In genomic region chr14:101835166-101835557, GRCh38 we compare ENCODE assay signal across 13 cellular contexts.
DNase-seq lines count a peak whose midpoint lies in the region; ATAC-seq, FAIRE-seq and TF ChIP-seq lines count a peak whose summit lies in the region.
"Had no signal": no experiment of that assay in that cellular context is flagged by ENCODE, and none has a peak within 500 bp of the region (broad histone marks: within the 10 kb centered on the region; RNA-seq: fewer than 3 reads in every experiment).

No MANE protein-coding gene starts in this region.

- no peaks in the 10 kb centered on the region for H3K9me3 Mint-ChIP-seq in activated CD8-positive, alpha-beta T cell treated with anti-CD3 and anti-CD28 coated beads for 36 hours
- H3K9me3 Mint-ChIP-seq in activated CD8-positive, alpha-beta T cell treated with anti-CD3 and anti-CD28 coated beads, Interleukin-2, amount 10 ng/mL, durations not matched to agents 7 days and 5 days (ENCODE audit: insufficient read depth) = no peaks in the 10 kb centered on the region
- no peaks in the 10 kb centered on the region for H3K9me3 Mint-ChIP-seq in astrocyte (ENCODE audit: unreplicated experiment)
- H3K9me3 Mint-ChIP-seq in stimulated activated memory B cell treated with anti-CD40 and anti-IgM and Interleukin-4, amounts not matched to agents 10 μg/mL and 1 μg/mL and 100 μg/mL, for 72 hours = no peaks in the 10 kb centered on the region

- peak overlapping the region; percentile 80 for H3K27ac Mint-ChIP-seq in activated CD8-positive, alpha-beta T cell treated with anti-CD3 and anti-CD28 coated beads for 36 hours
- H3K27ac Mint-ChIP-seq in activated CD8-positive, alpha-beta T cell treated with anti-CD3 and anti-CD28 coated beads, Interleukin-2, amount 10 ng/mL, durations not matched to agents 7 days and 5 days = no peak overlapping the region
- no peak overlapping the region for H3K27ac Mint-ChIP-seq in astrocyte (ENCODE audit: unreplicated experiment)
- peak overlapping the region; percentile 71 for H3K27ac Mint-ChIP-seq in stimulated activated memory B cell treated with anti-CD40 and anti-IgM and Interleukin-4, amounts not matched to agents 10 μg/mL and 1 μg/mL and 100 μg/mL, for 72 hours

- H4K20me1 ChIP-seq in astrocyte (ENCODE audit: insufficient read depth, low read length) (peaks cover 87% of the 10 kb centered on the region), keratinocyte (ENCODE audit: control insufficient read depth, extremely low read depth, insufficient read depth, low read length) (peaks cover 3% of the 10 kb centered on the region)

- no peak overlapping the region for H3K4me2 ChIP-seq in astrocyte (ENCODE audit: low read length)
- no peak overlapping the region for H3K4me2 ChIP-seq in keratinocyte (ENCODE audit: control insufficient read depth, extremely low read depth, insufficient read depth, low read depth, low read length)

- H3K9me1 ChIP-seq in keratinocyte (ENCODE audit: control insufficient read depth, extremely low read depth, insufficient read depth, low read length) = no peaks in the 10 kb centered on the region

- peaks cover 38% of the 10 kb centered on the region for H3K36me3 Mint-ChIP-seq in activated CD8-positive, alpha-beta T cell treated with anti-CD3 and anti-CD28 coated beads for 36 hours (ENCODE audit: low read depth)
- peaks cover 41% of the 10 kb centered on the region for H3K36me3 Mint-ChIP-seq in activated CD8-positive, alpha-beta T cell treated with anti-CD3 and anti-CD28 coated beads, Interleukin-2, amount 10 ng/mL, durations not matched to agents 7 days and 5 days (ENCODE audit: low read depth)
- peaks cover 11% of the 10 kb centered on the region for H3K36me3 Mint-ChIP-seq in astrocyte (ENCODE audit: low read depth, unreplicated experiment)
- peaks cover 20% of the 10 kb centered on the region for H3K36me3 Mint-ChIP-seq in stimulated activated memory B cell treated with anti-CD40 and anti-IgM and Interleukin-4, amounts not matched to agents 10 μg/mL and 1 μg/mL and 100 μg/mL, for 72 hours

- H3K36me3 ChIP-seq in astrocyte (ENCODE audit: insufficient read depth, low read length) (no peaks in the 10 kb centered on the region), keratinocyte (ENCODE audit: control insufficient read depth in 2 of 2, extremely low read depth in 1 of 2, insufficient read depth in 2 of 2, low read length in 2 of 2) (peaks cover 0 to 2% of the 10 kb centered on the region in 2 experiments)

- intact Hi-C loops in activated CD8-positive, alpha-beta T cell treated with anti-CD3 and anti-CD28 coated beads for 36 hours (cut with micrococcal nuclease) = no loop called here

- dilution Hi-C loops in keratinocyte (cut with MboI; ENCODE audit: extremely low pct_ligation_motif_present, low sequenced_read_pairs) = no loop called here

- CTCF ChIA-PET in activated CD8-positive, alpha-beta T cell treated with anti-CD3 and anti-CD28 coated beads for 36 hours (lab: Charles Lee) = interaction anchor here (1.2 to 2.6 kb wide), 2 partner anchors 10 to 128 kb away, joined by 3 to 6 read pairs; no protein-coding TSS in a partner anchor
- CTCF ChIA-PET in activated CD8-positive, alpha-beta T cell treated with anti-CD3 and anti-CD28 coated beads, Interleukin-2, amount 10 ng/mL, durations not matched to agents 7 days and 5 days (lab: Charles Lee) = interaction anchor here (1.5 kb wide), 1 partner anchor 64 kb away, joined by 4 read pairs; no protein-coding TSS in a partner anchor
- CTCF ChIA-PET in HEK293T (lab: Yijun Ruan, JAX) = no interaction called here

- no peaks in the 10 kb centered on the region for H3K27me3 Mint-ChIP-seq in activated CD8-positive, alpha-beta T cell treated with anti-CD3 and anti-CD28 coated beads for 36 hours
- H3K27me3 Mint-ChIP-seq in activated CD8-positive, alpha-beta T cell treated with anti-CD3 and anti-CD28 coated beads, Interleukin-2, amount 10 ng/mL, durations not matched to agents 7 days and 5 days (ENCODE audit: low read depth) = no peaks in the 10 kb centered on the region
- H3K27me3 Mint-ChIP-seq in astrocyte (ENCODE audit: low read depth, unreplicated experiment) = no peaks in the 10 kb centered on the region
- no peaks in the 10 kb centered on the region for H3K27me3 Mint-ChIP-seq in stimulated activated memory B cell treated with anti-CD40 and anti-IgM and Interleukin-4, amounts not matched to agents 10 μg/mL and 1 μg/mL and 100 μg/mL, for 72 hours

- DNase-seq in activated CD8-positive, alpha-beta T cell treated with anti-CD3 and anti-CD28 coated beads for 36 hours = no peak
- no peak for DNase-seq in activated CD8-positive, alpha-beta T cell treated with anti-CD3 and anti-CD28 coated beads, Interleukin-2, amount 10 ng/mL, durations not matched to agents 7 days and 5 days
- DNase-seq in astrocyte (ENCODE audit: low read depth) = peak; percentile 50
- DNase-seq in keratinocyte (ENCODE audit: low read depth, low spot score) = no peak
- no peak for DNase-seq in HEK293T (ENCODE audit: extremely low spot score)
- DNase-seq in activated CD4-positive, alpha-beta T cell treated with anti-CD3 and anti-CD28 coated beads, Interleukin-2, amount 50 U/mL, for 1 hour = no peak
- DNase-seq: activated gamma-delta T cell; GDM1; NCI-H1417 treated with DMSO at 0.1 percent for 48 hours; NK-92 treated with Interleukin-12 subunit alpha and Interleukin-12 subunit beta, amount 100 ng/mL, for 24 hours had no signal

- ATAC-seq in activated CD8-positive, alpha-beta T cell treated with anti-CD3 and anti-CD28 coated beads for 36 hours = no peak
- ATAC-seq in activated CD8-positive, alpha-beta T cell treated with anti-CD3 and anti-CD28 coated beads, Interleukin-2, amount 10 ng/mL, durations not matched to agents 7 days and 5 days = no peak
- no peak for ATAC-seq in stimulated activated memory B cell treated with anti-CD40 and anti-IgM and Interleukin-4, amounts not matched to agents 10 μg/mL and 1 μg/mL and 100 μg/mL, for 72 hours
- no peak for ATAC-seq in GM21717 (IDR thresholded peaks at IDR 0.05; ENCODE audit: unreplicated experiment)

- H2AFZ ChIP-seq in astrocyte (ENCODE audit: low read depth, low read length) (no peak overlapping the region), keratinocyte (ENCODE audit: control insufficient read depth, low read length) (no peak overlapping the region)

- no peak overlapping the region for H3K9ac ChIP-seq in astrocyte (ENCODE audit: low read length)
- no peak overlapping the region for H3K9ac ChIP-seq in keratinocyte (ENCODE audit: control insufficient read depth, extremely low read depth, insufficient read depth, low read length)

- H3K27me3 ChIP-seq in astrocyte (ENCODE audit: insufficient read depth, low read length) (no peaks in the 10 kb centered on the region), keratinocyte (ENCODE audit: control insufficient read depth, extremely low read depth, insufficient read depth, low read length) (no peaks in the 10 kb centered on the region)

- H3K4me1 ChIP-seq in astrocyte (ENCODE audit: insufficient read depth, low read length) (peaks cover 18% of the 10 kb centered on the region), keratinocyte (ENCODE audit: control insufficient read depth, extremely low read depth, insufficient read depth, low read length) (peaks cover 4% of the 10 kb centered on the region)

- H3K79me2 ChIP-seq in astrocyte (ENCODE audit: insufficient read depth, low read length) = peaks cover 92% of the 10 kb centered on the region
- H3K79me2 ChIP-seq in keratinocyte (ENCODE audit: control insufficient read depth, insufficient read depth, low read length) = peaks cover 76% of the 10 kb centered on the region

- H3K4me3 ChIP-seq in astrocyte (ENCODE audit: insufficient read depth, low read depth, low read length) (no peak overlapping the region), keratinocyte (ENCODE audit: control insufficient read depth in 2 of 3, extremely low read depth in 1 of 3, insufficient read depth in 2 of 3, low read depth in 1 of 3, low read length in 3 of 3) (no peak overlapping the region)

- TF ChIP-seq CTCF in activated CD8-positive, alpha-beta T cell treated with anti-CD3 and anti-CD28 coated beads for 36 hours (IDR thresholded peaks at IDR 0.05) = no peak
- TF ChIP-seq CTCF in astrocyte (IDR thresholded peaks at IDR 0.05; ENCODE audit: insufficient read depth, low read depth, low read length) (no peak), keratinocyte (optimal IDR thresholded peaks at IDR 0.05 in 1 of 3, IDR thresholded peaks at IDR 0.05 in 1 of 3, conservative IDR thresholded peaks at IDR 0.05 in 1 of 3; ENCODE audit: extremely low read depth in 1 of 3, insufficient read depth in 2 of 3, low read length in 3 of 3) (no peak)

- H3K4me3 Mint-ChIP-seq in activated CD8-positive, alpha-beta T cell treated with anti-CD3 and anti-CD28 coated beads for 36 hours = no peak overlapping the region
- no peak overlapping the region for H3K4me3 Mint-ChIP-seq in activated CD8-positive, alpha-beta T cell treated with anti-CD3 and anti-CD28 coated beads, Interleukin-2, amount 10 ng/mL, durations not matched to agents 7 days and 5 days
- no peak overlapping the region for H3K4me3 Mint-ChIP-seq in astrocyte (ENCODE audit: unreplicated experiment)
- H3K4me3 Mint-ChIP-seq in stimulated activated memory B cell treated with anti-CD40 and anti-IgM and Interleukin-4, amounts not matched to agents 10 μg/mL and 1 μg/mL and 100 μg/mL, for 72 hours = no peak overlapping the region

- H3K27ac ChIP-seq in astrocyte (ENCODE audit: low read depth, low read length) (no peak overlapping the region), keratinocyte (ENCODE audit: control insufficient read depth, insufficient read depth, low read length) (peak overlapping the region; percentile 19)
- H3K27ac ChIP-seq: HL-60 had no signal

- H3K4me1 Mint-ChIP-seq in activated CD8-positive, alpha-beta T cell treated with anti-CD3 and anti-CD28 coated beads for 36 hours (ENCODE audit: low read depth) = peaks cover 85% of the 10 kb centered on the region
- H3K4me1 Mint-ChIP-seq in activated CD8-positive, alpha-beta T cell treated with anti-CD3 and anti-CD28 coated beads, Interleukin-2, amount 10 ng/mL, durations not matched to agents 7 days and 5 days (ENCODE audit: low read depth) = peaks cover 69% of the 10 kb centered on the region
- H3K4me1 Mint-ChIP-seq in astrocyte (ENCODE audit: low read depth, unreplicated experiment) = peaks cover 24% of the 10 kb centered on the region
- H3K4me1 Mint-ChIP-seq in stimulated activated memory B cell treated with anti-CD40 and anti-IgM and Interleukin-4, amounts not matched to agents 10 μg/mL and 1 μg/mL and 100 μg/mL, for 72 hours = peaks cover 79% of the 10 kb centered on the region

- POLR2A ChIA-PET in activated CD8-positive, alpha-beta T cell treated with anti-CD3 and anti-CD28 coated beads for 36 hours (lab: Charles Lee) = interaction anchor here (0.7 to 5.8 kb wide), 8 partner anchors 8 to 67 kb away, joined by 3 to 79 read pairs (median 3); no protein-coding TSS in a partner anchor
- POLR2A ChIA-PET in activated CD8-positive, alpha-beta T cell treated with anti-CD3 and anti-CD28 coated beads, Interleukin-2, amount 10 ng/mL, durations not matched to agents 7 days and 5 days (lab: Charles Lee) = interaction anchor here (0.7 to 3.5 kb wide), 4 partner anchors 9 to 64 kb away, joined by 3 to 19 read pairs (median 5); no protein-coding TSS in a partner anchor
- POLR2A ChIA-PET in HEK293T (lab: Yijun Ruan, JAX) = no interaction called here

- H3K9me3 ChIP-seq in astrocyte (ENCODE audit: insufficient read depth, low read depth, low read length) (no peaks in the 10 kb centered on the region), keratinocyte (ENCODE audit: control insufficient read depth, low read depth, low read length) (no peaks in the 10 kb centered on the region)

- FAIRE-seq in astrocyte (lab: Jason Lieb, UNC) (no peak), keratinocyte (lab: Jason Lieb, UNC) (peak; percentile 70)

Comparison
In these comparisons a context has a peak if more than half of its experiments do, and no peak if none do; other contexts are left out.
1. H3K27ac Mint-ChIP-seq: peak in activated CD8-positive, alpha-beta T cell treated with anti-CD3 and anti-CD28 coated beads for 36 hours (single experiment) and stimulated activated memory B cell treated with anti-CD40 and anti-IgM and Interleukin-4, amounts not matched to agents 10 μg/mL and 1 μg/mL and 100 μg/mL, for 72 hours (single experiment); none in activated CD8-positive, alpha-beta T cell treated with anti-CD3 and anti-CD28 coated beads, Interleukin-2, amount 10 ng/mL, durations not matched to agents 7 days and 5 days (single experiment) and astrocyte (single experiment).